In the genomic region with DNA sequence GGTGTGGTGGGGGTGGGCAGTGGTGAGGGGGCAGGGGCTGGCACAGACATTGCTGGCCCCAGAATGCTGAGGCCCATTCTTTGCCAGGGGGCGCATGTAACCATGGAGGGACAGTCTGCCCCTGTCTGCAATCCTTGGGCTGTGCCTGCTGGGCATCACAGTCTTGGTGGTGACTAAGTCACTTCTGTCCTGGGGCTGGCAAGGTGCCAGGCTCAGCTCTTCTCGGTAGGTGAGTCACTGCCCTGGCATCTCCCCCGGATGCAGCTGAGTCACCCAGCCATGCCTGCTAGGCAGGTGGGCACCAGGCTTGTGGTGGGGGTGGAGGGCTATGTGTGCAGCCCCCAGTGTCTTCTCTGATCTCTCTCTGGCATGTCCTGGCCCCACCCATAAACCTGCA, we compare ENCODE assay signal across 2 cellular contexts.
TF ChIP-seq lines count a peak whose summit lies in the region.

No MANE protein-coding gene starts in this region.

TF ChIP-seq in GM12891, 5 proteins besides CTCF, POLR2A, EP300 and RAD21:
- TF ChIP-seq TAF1 (IDR thresholded peaks at IDR 0.05; ENCODE audit: low read depth, low read length) = no peak

TF ChIP-seq in H1, 55 proteins besides CTCF, POLR2A, EP300 and RAD21:
- no peak for TF ChIP-seq SIN3A (conservative IDR thresholded peaks at IDR 0.05 in 1 of 2, IDR thresholded peaks at IDR 0.05 in 1 of 2; ENCODE audit: low read depth in 1 of 2, low read length in 2 of 2)
- TF ChIP-seq, protein P1, sequence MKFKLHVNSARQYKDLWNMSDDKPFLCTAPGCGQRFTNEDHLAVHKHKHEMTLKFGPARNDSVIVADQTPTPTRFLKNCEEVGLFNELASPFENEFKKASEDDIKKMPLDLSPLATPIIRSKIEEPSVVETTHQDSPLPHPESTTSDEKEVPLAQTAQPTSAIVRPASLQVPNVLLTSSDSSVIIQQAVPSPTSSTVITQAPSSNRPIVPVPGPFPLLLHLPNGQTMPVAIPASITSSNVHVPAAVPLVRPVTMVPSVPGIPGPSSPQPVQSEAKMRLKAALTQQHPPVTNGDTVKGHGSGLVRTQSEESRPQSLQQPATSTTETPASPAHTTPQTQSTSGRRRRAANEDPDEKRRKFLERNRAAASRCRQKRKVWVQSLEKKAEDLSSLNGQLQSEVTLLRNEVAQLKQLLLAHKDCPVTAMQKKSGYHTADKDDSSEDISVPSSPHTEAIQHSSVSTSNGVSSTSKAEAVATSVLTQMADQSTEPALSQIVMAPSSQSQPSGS (IDR thresholded peaks at IDR 0.05; ENCODE audit: low read length) = no peak
- no peak for TF ChIP-seq SP2 (IDR thresholded peaks at IDR 0.05; ENCODE audit: low read length)
- no peak for TF ChIP-seq RNF2 (IDR thresholded peaks at IDR 0.05; ENCODE audit: borderline replicate concordance, low read depth, low read length, missing control alignments, poor library complexity, severe bottlenecking)
- no peak for TF ChIP-seq MAFK (IDR thresholded peaks at IDR 0.05; ENCODE audit: low read depth, low read length)
- no peak for TF ChIP-seq CHD1 (IDR thresholded peaks at IDR 0.05; ENCODE audit: low read depth, low read length)
- TF ChIP-seq FOSL1 (IDR thresholded peaks at IDR 0.05; ENCODE audit: insufficient read depth, low read depth, low read length) = no peak
- TF ChIP-seq TEAD4 (IDR thresholded peaks at IDR 0.05; ENCODE audit: low read depth, low read length) = no peak
- TF ChIP-seq CBX5 (IDR thresholded peaks at IDR 0.05; ENCODE audit: low read depth, low read length) = no peak
- TF ChIP-seq JUND (IDR thresholded peaks at IDR 0.05; ENCODE audit: low read length) = no peak
- TF ChIP-seq CBX8 (IDR thresholded peaks at IDR 0.05; ENCODE audit: borderline replicate concordance, low read depth, low read length) = no peak
- TF ChIP-seq POLR2AphosphoS5 (IDR thresholded peaks at IDR 0.05; ENCODE audit: low read depth, low read length) = no peak
- TF ChIP-seq BRCA1 (IDR thresholded peaks at IDR 0.05; ENCODE audit: low read depth, low read length) = no peak
- no peak for TF ChIP-seq NANOG (IDR thresholded peaks at IDR 0.05; ENCODE audit: insufficient read depth, low read depth, low read length, poor library complexity, severe bottlenecking)
- TF ChIP-seq TAF7 (optimal IDR thresholded peaks at IDR 0.05; ENCODE audit: borderline replicate concordance, low read depth, low read length) = no peak
- TF ChIP-seq BCL11A (IDR thresholded peaks at IDR 0.05; ENCODE audit: low read depth in 2 of 2, low read length in 2 of 2) = no peak
